Comparison of ENCODE assay signal across 28 cellular contexts in genomic region chrX:39484159-39484558, GRCh38.
"Had no signal": no experiment of that assay in that cellular context is flagged by ENCODE, and none has a peak within 500 bp of the region (broad histone marks: within the 10 kb centered on the region; RNA-seq: fewer than 3 reads in every experiment).

No MANE protein-coding gene starts in this region.

- ATAC-seq: activated CD8-positive, alpha-beta T cell treated with anti-CD3 and anti-CD28 coated beads for 36 hours had no signal

- DNase-seq: activated B cell treated with CpG ODN at 0.5 μM for 24 hours; activated CD4-positive, alpha-beta T cell treated with anti-CD3 and anti-CD28 coated beads for 4 hours; activated CD4-positive, alpha-beta T cell treated with anti-CD3 and anti-CD28 coated beads, Interleukin-2, amount 50 U/mL, for 4 hours; activated CD4-positive, CD25-positive, alpha-beta regulatory T cell treated with anti-CD3 and anti-CD28 coated beads, Interleukin-2, amount 50 U/mL, for 72 hours; activated CD8-positive, alpha-beta T cell treated with anti-CD3 and anti-CD28 coated beads for 36 hours; activated gamma-delta T cell; activated naive CD4-positive, alpha-beta T cell treated with Interleukin-2 at 50 U/mL for 16 hours; activated naive CD8-positive, alpha-beta T cell treated with anti-CD3 and anti-CD28 coated beads, Interleukin-2, amount 10 ng/mL, durations not matched to agents 7 days and 5 days; activated T-cell treated with anti-CD3 and anti-CD28 coated beads, Interleukin-2, amount 50 U/mL, for 24 hours; NCI-H1105; NCI-H1417 treated with DMSO at 0.1 percent for 48 hours; NCI-H1930; NCI-H2081 treated with DMSO at 0.1 percent for 48 hours; NCI-H226; NCI-H446 treated with DMSO at 0.1 percent for 48 hours; NK-92 treated with Interleukin-12 subunit alpha and Interleukin-12 subunit beta, amount 100 ng/mL, for 24 hours; OCI-M1; SIG-M5; SW 1271; T-helper 1 cell; T-helper 2 cell; T-helper 9 cell had no signal

- H3K4me3 Mint-ChIP-seq: activated B cell treated with CpG ODN at 0.5 μM for 24 hours; activated CD8-positive, alpha-beta T cell treated with anti-CD3 and anti-CD28 coated beads for 36 hours; activated naive CD4-positive, alpha-beta T cell treated with anti-CD3 and anti-CD28 coated beads, Interleukin-2, amount 50 U/mL, for 24 hours; activated naive CD8-positive, alpha-beta T cell treated with anti-CD3 and anti-CD28 coated beads, Interleukin-2, amount 10 ng/mL, durations not matched to agents 7 days and 5 days; activated T-cell treated with anti-CD3 and anti-CD28 coated beads, Interleukin-2, amount 50 U/mL, for 24 hours had no signal

- H3K4me3 ChIP-seq: ascending aorta, breast epithelium had no signal

- H3K4me2 ChIP-seq: KMS-11 had no signal

- H3K27ac Mint-ChIP-seq: activated B cell treated with CpG ODN at 0.5 μM for 24 hours; activated CD8-positive, alpha-beta T cell treated with anti-CD3 and anti-CD28 coated beads for 36 hours; activated naive CD4-positive, alpha-beta T cell treated with anti-CD3 and anti-CD28 coated beads, Interleukin-2, amount 50 U/mL, for 24 hours; activated naive CD8-positive, alpha-beta T cell treated with anti-CD3 and anti-CD28 coated beads, Interleukin-2, amount 10 ng/mL, durations not matched to agents 7 days and 5 days; activated T-cell treated with anti-CD3 and anti-CD28 coated beads, Interleukin-2, amount 50 U/mL, for 24 hours; activated T-helper 2 cell treated with anti-CD3 and anti-CD28 coated beads, Interferon-gamma antibody, Interleukin-2, Interleukin-4, amounts not matched to agents 10 μg/mL and 5 μg/mL and 100 μg/mL, durations not matched to agents 14 hours and 24 hours and 36 hours had no signal

- H3K9me3 ChIP-seq: ascending aorta had no signal

- H3K27me3 ChIP-seq: ascending aorta had no signal

- H3K36me3 Mint-ChIP-seq: activated naive CD4-positive, alpha-beta T cell treated with anti-CD3 and anti-CD28 coated beads, Interleukin-2, amount 50 U/mL, for 24 hours; activated naive CD8-positive, alpha-beta T cell treated with anti-CD3 and anti-CD28 coated beads, Interleukin-2, amount 10 ng/mL, durations not matched to agents 7 days and 5 days had no signal

- H3K9me3 Mint-ChIP-seq: activated B cell treated with CpG ODN at 0.5 μM for 24 hours; activated CD8-positive, alpha-beta T cell treated with anti-CD3 and anti-CD28 coated beads for 36 hours; activated naive CD4-positive, alpha-beta T cell treated with anti-CD3 and anti-CD28 coated beads, Interleukin-2, amount 50 U/mL, for 24 hours; activated naive CD8-positive, alpha-beta T cell treated with anti-CD3 and anti-CD28 coated beads, Interleukin-2, amount 10 ng/mL, durations not matched to agents 7 days and 5 days; activated T-cell treated with anti-CD3 and anti-CD28 coated beads, Interleukin-2, amount 50 U/mL, for 24 hours; activated T-helper 2 cell treated with anti-CD3 and anti-CD28 coated beads, Interferon-gamma antibody, Interleukin-2, Interleukin-4, amounts not matched to agents 10 μg/mL and 5 μg/mL and 100 μg/mL, durations not matched to agents 14 hours and 24 hours and 36 hours had no signal

- H3K9ac ChIP-seq: KMS-11 had no signal

- H3K27ac ChIP-seq: ascending aorta, breast epithelium, KMS-11, VCaP had no signal

- H3K4me1 ChIP-seq: ascending aorta, breast epithelium had no signal

- H3K27me3 Mint-ChIP-seq: activated B cell treated with CpG ODN at 0.5 μM for 24 hours; activated CD8-positive, alpha-beta T cell treated with anti-CD3 and anti-CD28 coated beads for 36 hours; activated naive CD4-positive, alpha-beta T cell treated with anti-CD3 and anti-CD28 coated beads, Interleukin-2, amount 50 U/mL, for 24 hours; activated naive CD8-positive, alpha-beta T cell treated with anti-CD3 and anti-CD28 coated beads, Interleukin-2, amount 10 ng/mL, durations not matched to agents 7 days and 5 days had no signal

- H3K36me3 ChIP-seq: ascending aorta, breast epithelium had no signal
